In the genomic region with DNA sequence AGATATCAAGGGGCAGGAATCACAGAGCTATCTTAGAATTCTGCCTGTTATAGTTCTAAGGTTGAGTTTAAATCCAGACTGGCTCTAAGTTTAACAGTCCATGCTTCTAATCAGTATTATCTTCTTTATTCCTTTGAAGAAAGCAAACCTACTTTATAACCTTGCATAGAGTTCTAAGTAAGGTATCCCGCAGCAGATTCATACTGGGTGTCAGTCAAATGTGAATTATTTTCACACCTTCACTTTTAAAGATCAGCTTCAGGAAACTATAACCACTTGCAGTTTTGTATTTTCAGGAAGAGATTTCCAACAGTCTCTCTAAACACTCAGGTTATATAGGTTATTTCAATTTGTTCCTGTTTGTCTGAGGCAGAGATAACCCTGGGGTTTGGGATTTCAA, we compare ENCODE assay signal across 12 cellular contexts. TPM values are rescaled to one million over a fixed set of nuclear protein-coding genes. Genes with fewer than 3 reads are reported as not detected.
DNase-seq lines count a peak whose midpoint lies in the region; ATAC-seq and TF ChIP-seq lines count a peak whose summit lies in the region.
"Had no signal": no experiment of that assay in that cellular context is flagged by ENCODE, and none has a peak within 500 bp of the region (broad histone marks: within the 10 kb centered on the region; RNA-seq: fewer than 3 reads in every experiment).

No MANE protein-coding gene starts in this region.

- in situ Hi-C loops in ACHN (cut with HindIII; ENCODE audit: low pct_ligation_motif_present, low pct_unique_long_range_greater_than_20kb, low sequenced_read_pairs): no loop called here

- TF ChIP-seq CTCF in dorsolateral prefrontal cortex (IDR thresholded peaks at IDR 0.05 in 54 of 56, conservative IDR thresholded peaks at IDR 0.05 in 2 of 56; ENCODE audit: low read depth in 1 of 56, partially characterized antibody in 56 of 56) (no peak), ascending aorta (IDR thresholded peaks at IDR 0.05) (no peak)

- H3K36me3 ChIP-seq in ascending aorta: no peaks in the 10 kb centered on the region

- ATAC-seq in GM18867 (IDR thresholded peaks at IDR 0.05; ENCODE audit: unreplicated experiment) (peak; percentile 16), GM21723 (IDR thresholded peaks at IDR 0.05; ENCODE audit: unreplicated experiment) (peak; percentile 28), HG03469 (IDR thresholded peaks at IDR 0.05; ENCODE audit: unreplicated experiment) (peak; percentile 7)

- H3K27ac ChIP-seq in dorsolateral prefrontal cortex: peak overlapping the region in 56 of 59 donors; percentile 0 to 89 (median 71)
- H3K27ac ChIP-seq in ascending aorta: no peak overlapping the region

- intact Hi-C loops in dorsolateral prefrontal cortex (cut with DNase I): loop anchor here in 1 of 2 donors (1.0 kb wide), 1 partner anchor 21 kb away; a partner anchor contains a TSS
- intact Hi-C loops in ascending aorta (cut with DNase I): no loop called here

- H3K4me3 ChIP-seq in dorsolateral prefrontal cortex (no peak overlapping the region), ascending aorta (no peak overlapping the region)

- H3K27me3 ChIP-seq in dorsolateral prefrontal cortex (no peaks in the 10 kb centered on the region), ascending aorta (no peaks in the 10 kb centered on the region)

- no peaks in the 10 kb centered on the region for H3K4me1 ChIP-seq in ascending aorta

- H3K9me3 ChIP-seq in ascending aorta: no peaks in the 10 kb centered on the region

- no peak for DNase-seq in dorsolateral prefrontal cortex
- no peak for DNase-seq in GM03348 (ENCODE audit: low spot score)
- DNase-seq in ascending aorta (ENCODE audit: low spot score in 2 of 2): no peak
- no peak for DNase-seq in superior temporal gyrus (ENCODE audit: extremely low spot score)
- DNase-seq in ACHN: no peak
- DNase-seq: stimulated activated CD8-positive, alpha-beta memory T cell treated with anti-CD3 and anti-CD28 coated beads, Interleukin-4, amount 100 ng/mL, for 48 hours had no signal

RNA-seq across cellular contexts. Expression of a gene that starts 21.2 kb away (rescaled TPM):
- total RNA-seq in dorsolateral prefrontal cortex: 10 to 100 TPM; 18.3 to 63.7 (median 43.9) TPM
- total RNA-seq in ascending aorta: 37.0 TPM

RNA-seq across cellular contexts. Expression of a gene that starts 49.6 kb away (rescaled TPM):
- total RNA-seq in dorsolateral prefrontal cortex (1 to 10 TPM in 29 of 120 experiments, under 1 TPM in 51, not detected in 40; 0.21 to 5.8 (median 0.75) TPM), ascending aorta (not detected)
- total RNA-seq: endothelial cell of umbilical vein, H1, pulmonary artery endothelial cell had no signal

RNA-seq across cellular contexts. Expression of a gene that starts 51.4 kb away (rescaled TPM):
- total RNA-seq in dorsolateral prefrontal cortex (100 to 1,000 TPM in 8 of 120 experiments, 10 to 100 TPM in 106, 1 to 10 TPM in 6; 7.4 to 523 (median 26.5) TPM), ascending aorta (5,316 TPM)

Comparison
In these comparisons a context has a peak if more than half of its experiments do, and no peak if none do; other contexts are left out.
1. H3K27ac ChIP-seq: peak in dorsolateral prefrontal cortex (56 of 59); none in ascending aorta (0 of 2).
2. RNA of a gene that starts 51.4 kb away (total RNA-seq): 5,316 TPM in ascending aorta (single experiment); 7.4 to 523 TPM in dorsolateral prefrontal cortex; every median in the first group is over 10 times any median in the second.
3. Peak in every context shown above with its lines, with median percentiles within 50 percentile points of each other: ATAC-seq.